9 cellular contexts compared by ENCODE assay signal in genomic region chrX:100654256-100654655, GRCh38. TPM values are rescaled to one million over a fixed set of nuclear protein-coding genes. Genes with fewer than 3 reads are reported as not detected.
A peak's percentile ranks its signal among the peaks of the same experiment; 100 is the strongest.
DNase-seq lines count a peak whose midpoint lies in the region; ATAC-seq, FAIRE-seq and TF ChIP-seq lines count a peak whose summit lies in the region.
"Had no signal": no experiment of that assay in that cellular context is flagged by ENCODE, and none has a peak within 500 bp of the region (broad histone marks: within the 10 kb centered on the region; RNA-seq: fewer than 3 reads in every experiment).

No MANE protein-coding gene starts in this region.

- H3K27me3 ChIP-seq in Caco-2 (replicated peaks; ENCODE audit: control insufficient read depth, insufficient read depth, low read length) (no peaks in the 10 kb centered on the region), keratinocyte (ENCODE audit: control insufficient read depth, extremely low read depth, insufficient read depth, low read length) (no peaks in the 10 kb centered on the region), upper lobe of right lung (no peaks in the 10 kb centered on the region)

- H3K9me1 ChIP-seq in keratinocyte (ENCODE audit: control insufficient read depth, extremely low read depth, insufficient read depth, low read length): no peaks in the 10 kb centered on the region

- in situ Hi-C loops in GM13976 (cut with MboI; ENCODE audit: low sequenced_read_pairs, unreplicated experiment) (loop anchor here (25.0 kb wide), 1 partner anchor 142 kb away; no protein-coding TSS in a partner anchor), G401 (cut with HindIII; ENCODE audit: low sequenced_read_pairs) (no loop called here)

- no peaks in the 10 kb centered on the region for H4K20me1 ChIP-seq in keratinocyte (ENCODE audit: control insufficient read depth, extremely low read depth, insufficient read depth, low read length)

- no peak for TF ChIP-seq RAD21 in Ishikawa (IDR thresholded peaks at IDR 0.05; ENCODE audit: low read depth)

- H3K36me3 Mint-ChIP-seq in Caco-2 (ENCODE audit: insufficient read depth, unreplicated experiment): no peaks in the 10 kb centered on the region

- no TSS peak for BruUV-seq in Caco-2 (replicated peaks; lab: Mats Ljungman, UMichigan)

- CTCF ChIA-PET in Caco-2 (lab: Charles Lee): interaction anchor here (0.5 to 1.8 kb wide), 7 partner anchors 17 to 1114 kb away, joined by 3 to 6 read pairs (median 5); partner anchors contain the start of gene TSPAN6

- peak; percentile 24 to 31 for TF ChIP-seq CTCF in Caco-2 (IDR thresholded peaks at IDR 0.05; ENCODE audit: insufficient read depth in 1 of 2, low read depth in 1 of 2, low read length in 1 of 2, severe bottlenecking in 1 of 2, unreplicated experiment in 1 of 2)
- TF ChIP-seq CTCF in keratinocyte (optimal IDR thresholded peaks at IDR 0.05 in 1 of 3, IDR thresholded peaks at IDR 0.05 in 1 of 3, conservative IDR thresholded peaks at IDR 0.05 in 1 of 3; ENCODE audit: extremely low read depth in 1 of 3, insufficient read depth in 2 of 3, low read length in 3 of 3): peak; percentile 10 to 48 (median 26)
- TF ChIP-seq CTCF in upper lobe of right lung (IDR thresholded peaks at IDR 0.05): no peak
- TF ChIP-seq CTCF in GM13976 (IDR thresholded peaks at IDR 0.05; ENCODE audit: borderline replicate concordance, control extremely low read depth, extremely low read depth, insufficient read depth, missing control alignments): no peak

- H2AFZ ChIP-seq in keratinocyte (ENCODE audit: control insufficient read depth, low read length): no peak overlapping the region

- H3K27ac Mint-ChIP-seq in Caco-2 (ENCODE audit: unreplicated experiment): no peak overlapping the region

- H3K9me3 ChIP-seq in Caco-2: no peaks in the 10 kb centered on the region
- H3K9me3 ChIP-seq in keratinocyte (ENCODE audit: control insufficient read depth, low read depth, low read length): no peaks in the 10 kb centered on the region
- no peaks in the 10 kb centered on the region for H3K9me3 ChIP-seq in upper lobe of right lung

- no peak for TF ChIP-seq EP300 in Ishikawa (IDR thresholded peaks at IDR 0.05; ENCODE audit: borderline replicate concordance)

- peaks cover 18% of the 10 kb centered on the region for H3K4me1 ChIP-seq in Caco-2
- no peaks in the 10 kb centered on the region for H3K4me1 ChIP-seq in keratinocyte (ENCODE audit: control insufficient read depth, extremely low read depth, insufficient read depth, low read length)
- H3K4me1 ChIP-seq in upper lobe of right lung: peaks cover 4% of the 10 kb centered on the region

- H3K79me2 ChIP-seq in keratinocyte (ENCODE audit: control insufficient read depth, insufficient read depth, low read length): no peaks in the 10 kb centered on the region

- ATAC-seq in SK-N-SH treated with all-trans-retinoic acid at 6 μM for 48 hours (peak; percentile 78), upper lobe of right lung (no peak)

- H3K27ac ChIP-seq in keratinocyte (ENCODE audit: control insufficient read depth, insufficient read depth, low read length) (no peak overlapping the region), upper lobe of right lung (no peak overlapping the region)

- H3K4me1 Mint-ChIP-seq in Caco-2 (ENCODE audit: low read depth, unreplicated experiment): peaks cover 26% of the 10 kb centered on the region

- intact Hi-C loops in Caco-2 (cut with micrococcal nuclease; ENCODE audit: unreplicated experiment): loop anchor here (1.0 kb wide), 3 partner anchors 17 to 114 kb away; partner anchors contain the start of gene TSPAN6
- intact Hi-C loops in upper lobe of right lung (cut with DNase I): no loop called here

- no peaks in the 10 kb centered on the region for H3K9me3 Mint-ChIP-seq in Caco-2 (ENCODE audit: unreplicated experiment)

- no peak for FAIRE-seq in keratinocyte (lab: Jason Lieb, UNC)

- POLR2A ChIA-PET in Caco-2 (lab: Charles Lee): no interaction called here

- no peak overlapping the region for H3K4me3 Mint-ChIP-seq in Caco-2 (ENCODE audit: unreplicated experiment)

- H3K4me2 ChIP-seq in keratinocyte (ENCODE audit: control insufficient read depth, extremely low read depth, insufficient read depth, low read depth, low read length): no peak overlapping the region

- H3K36me3 ChIP-seq in Caco-2 (ENCODE audit: control insufficient read depth, insufficient read depth, low read length): no peaks in the 10 kb centered on the region
- H3K36me3 ChIP-seq in keratinocyte (ENCODE audit: control insufficient read depth in 2 of 2, extremely low read depth in 1 of 2, insufficient read depth in 2 of 2, low read length in 2 of 2): no peaks in the 10 kb centered on the region
- no peaks in the 10 kb centered on the region for H3K36me3 ChIP-seq in upper lobe of right lung

- DNase-seq in Caco-2: peak in 1 of 2 experiments; percentile 47
- no peak for DNase-seq in keratinocyte (ENCODE audit: low read depth, low spot score)
- no peak for DNase-seq in upper lobe of right lung
- DNase-seq in GM13976 (ENCODE audit: low spot score): no peak
- no peak for DNase-seq in G401 (ENCODE audit: low spot score)
- DNase-seq in NCI-H345 treated with DMSO at 0.1 percent for 48 hours (lab: John Stamatoyannopoulos, UW; ENCODE audit: unreplicated experiment): no peak
- DNase-seq: activated CD4-positive, CD25-positive, alpha-beta regulatory T cell treated with anti-CD3 and anti-CD28 coated beads, Interleukin-2, amount 50 U/mL, for 72 hours had no signal

- dilution Hi-C loops in keratinocyte (cut with MboI; ENCODE audit: extremely low pct_ligation_motif_present, low sequenced_read_pairs): no loop called here

- no peaks in the 10 kb centered on the region for H3K27me3 Mint-ChIP-seq in Caco-2 (ENCODE audit: insufficient read depth, unreplicated experiment)

- no peak overlapping the region for H3K9ac ChIP-seq in keratinocyte (ENCODE audit: control insufficient read depth, extremely low read depth, insufficient read depth, low read length)

- H3K4me3 ChIP-seq in Caco-2 (ENCODE audit: low read depth, low read length) (no peak overlapping the region), keratinocyte (ENCODE audit: control insufficient read depth in 2 of 3, extremely low read depth in 1 of 3, insufficient read depth in 2 of 3, low read depth in 1 of 3, low read length in 3 of 3) (no peak overlapping the region), upper lobe of right lung (no peak overlapping the region)

TF ChIP-seq in Ishikawa, 13 proteins besides CTCF, POLR2A, EP300 and RAD21:
- TF ChIP-seq USF1 (IDR thresholded peaks at IDR 0.05) (peak; percentile 75), NFIC (IDR thresholded peaks at IDR 0.05) (no peak)

TF ChIP-seq in SK-N-SH treated with all-trans-retinoic acid at 6 μM for 48 hours, 23 proteins besides CTCF, POLR2A, EP300 and RAD21 (continues in another document):
- TF ChIP-seq ZNF70 (CRISPR knock-in tag; IDR thresholded peaks at IDR 0.05): no peak
- TF ChIP-seq GLIS3 (CRISPR knock-in tag; IDR thresholded peaks at IDR 0.05): no peak
- no peak for TF ChIP-seq POU6F1 (CRISPR knock-in tag; IDR thresholded peaks at IDR 0.05; ENCODE audit: borderline replicate concordance, low read depth)
- no peak for TF ChIP-seq PPARA (CRISPR knock-in tag; IDR thresholded peaks at IDR 0.05; ENCODE audit: borderline replicate concordance)
- no peak for TF ChIP-seq CSDC2 (CRISPR knock-in tag; IDR thresholded peaks at IDR 0.05)
- TF ChIP-seq ISL1 (CRISPR knock-in tag; IDR thresholded peaks at IDR 0.05): no peak
- no peak for TF ChIP-seq ZNF565 (CRISPR knock-in tag; conservative IDR thresholded peaks at IDR 0.05; ENCODE audit: low read depth)
- TF ChIP-seq TCF4 (CRISPR knock-in tag; IDR thresholded peaks at IDR 0.05; ENCODE audit: borderline replicate concordance): no peak
- no peak for TF ChIP-seq BACH2 (CRISPR knock-in tag; IDR thresholded peaks at IDR 0.05; ENCODE audit: borderline replicate concordance)
- TF ChIP-seq ESRRG (CRISPR knock-in tag; IDR thresholded peaks at IDR 0.05): no peak
- no peak for TF ChIP-seq ZNF8 (CRISPR knock-in tag; IDR thresholded peaks at IDR 0.05)

RNA-seq across cellular contexts. Expression of gene SRPX2, which starts 10.3 kb away (rescaled TPM):
- total RNA-seq in Caco-2 (2022) (3.6 and 5.3 TPM in 2 replicates), upper lobe of right lung (39.1 TPM)
- 3.9 to 6.1 TPM (median 4.0 TPM) in 3 replicates for polyA plus RNA-seq in keratinocyte
- 1.6 TPM for polyA plus RNA-seq in keratinocyte (2011; ENCODE audit: low read depth)
- 1.3 and 1.4 TPM in 2 replicates for polyA plus RNA-seq in keratinocyte (2011; cell fraction: cytosol; rRNA removed)
- polyA plus RNA-seq in keratinocyte (2011; cell fraction: nucleus; rRNA removed): 6.4 and 8.4 TPM in 2 replicates
- polyA plus RNA-seq in keratinocyte (2012; ENCODE audit: low replicate concordance): 0.25 and 2.6 TPM in 2 replicates
- 4.0 to 7.0 TPM (median 5.1 TPM) in 3 replicates for polyA minus RNA-seq in keratinocyte
- polyA minus RNA-seq in keratinocyte (2011; cell fraction: cytosol; rRNA and poly(A)+ RNA removed): 2.5 TPM
- 3.5 and 6.4 TPM in 2 replicates for polyA minus RNA-seq in keratinocyte (2011; cell fraction: nucleus; rRNA and poly(A)+ RNA removed)
- total RNA-seq in G401 (2014; rRNA removed; shearing (Covaris generic)): 11.3 and 13.4 TPM in 2 replicates

RNA-seq across cellular contexts. Expression of gene TSPAN6, which starts 17.6 kb away (rescaled TPM):
- total RNA-seq in Caco-2 (2022): 135 and 137 TPM in 2 replicates
- polyA plus RNA-seq in keratinocyte: 17.9 to 24.3 TPM (median 19.2 TPM) in 3 replicates
- 10.2 TPM for polyA plus RNA-seq in keratinocyte (2011; ENCODE audit: low read depth)
- 13.5 and 23.2 TPM in 2 replicates for polyA plus RNA-seq in keratinocyte (2011; cell fraction: cytosol; rRNA removed)
- polyA plus RNA-seq in keratinocyte (2011; cell fraction: nucleus; rRNA removed): 17.8 and 24.0 TPM in 2 replicates
- 14.5 and 16.9 TPM in 2 replicates for polyA plus RNA-seq in keratinocyte (2012; ENCODE audit: low replicate concordance)
- polyA minus RNA-seq in keratinocyte: 2.9 to 14.9 TPM (median 13.2 TPM) in 3 replicates
- polyA minus RNA-seq in keratinocyte (2011; cell fraction: cytosol; rRNA and poly(A)+ RNA removed): 10.6 TPM
- polyA minus RNA-seq in keratinocyte (2011; cell fraction: nucleus; rRNA and poly(A)+ RNA removed): 7.1 and 12.2 TPM in 2 replicates
- 13.9 TPM for total RNA-seq in upper lobe of right lung
- total RNA-seq in G401 (2014; rRNA removed; shearing (Covaris generic)): 110 and 111 TPM in 2 replicates

Comparison
In these comparisons a context has a peak if more than half of its experiments do, and no peak if none do; other contexts are left out.
1. CTCF ChIP-seq: peak in Caco-2 (2 of 2) and keratinocyte (3 of 3); none in upper lobe of right lung (single experiment) and GM13976 (single experiment).